9 cellular contexts compared by ENCODE assay signal in the genomic region with DNA sequence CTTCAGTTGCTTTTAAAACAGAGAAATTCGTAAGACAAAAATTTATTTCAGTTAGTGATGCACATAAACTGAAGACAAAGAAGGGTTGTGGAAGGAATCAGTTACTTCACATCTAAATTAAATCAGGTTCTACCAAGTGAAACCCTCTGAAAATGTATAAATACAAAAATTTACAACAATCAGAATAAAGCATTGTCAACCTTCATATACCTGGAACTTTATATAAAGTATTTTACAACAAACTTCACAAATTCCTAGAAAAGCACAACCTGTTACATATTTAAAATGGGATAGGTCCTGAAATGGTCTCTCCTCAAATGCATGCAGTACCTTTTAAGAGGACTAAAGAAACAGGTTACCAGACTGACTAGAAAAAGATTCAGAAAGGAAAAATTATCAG. TPM values are rescaled to one million over a fixed set of nuclear protein-coding genes. Genes with fewer than 3 reads are reported as not detected.
DNase-seq lines count a peak whose midpoint lies in the region; ATAC-seq and TF ChIP-seq lines count a peak whose summit lies in the region.
"Had no signal": no experiment of that assay in that cellular context is flagged by ENCODE, and none has a peak within 500 bp of the region (broad histone marks: within the 10 kb centered on the region; RNA-seq: fewer than 3 reads in every experiment).

No MANE protein-coding gene starts in this region.

- no peak for DNase-seq in cardiac muscle cell (ENCODE audit: low read depth in 1 of 2, low spot score in 1 of 2)
- no peak for DNase-seq in Right ventricle myocardium inferior (ENCODE audit: missing footprints)
- no peak for DNase-seq in adrenal gland
- no peak for DNase-seq in memory B cell (ENCODE audit: low spot score in 2 of 2)
- no peak for DNase-seq in transverse colon
- DNase-seq in G401 (ENCODE audit: low spot score): no peak

- 9 to 25% (median 18%) methylated on average over 1 of the region's 1 CpG for WGBS in adrenal gland, 4 donors
- WGBS in transverse colon (ENCODE audit: low coverage in 1 of 2), 2 donors: 18 to 47% methylated on average over 1 of the region's 1 CpG

- no peaks in the 10 kb centered on the region for H3K9me3 ChIP-seq in cardiac muscle cell (ENCODE audit: low read depth)
- H3K9me3 ChIP-seq in adrenal gland (replicated peaks in 1 of 3): no peaks in the 10 kb centered on the region
- H3K9me3 ChIP-seq in transverse colon: no peaks in the 10 kb centered on the region

- H3K27me3 ChIP-seq in cardiac muscle cell (no peaks in the 10 kb centered on the region), adrenal gland (no peaks in the 10 kb centered on the region), transverse colon (no peaks in the 10 kb centered on the region)

- H3K4me3 ChIP-seq in cardiac muscle cell: no peak overlapping the region
- H3K4me3 ChIP-seq in adrenal gland: peak overlapping the region in 1 of 4 donors; percentile 45
- no peak overlapping the region for H3K4me3 ChIP-seq in transverse colon

- TF ChIP-seq POLR2A in adrenal gland (IDR thresholded peaks at IDR 0.05) (no peak), transverse colon (IDR thresholded peaks at IDR 0.05) (no peak)

- no peak for ATAC-seq in Right ventricle myocardium inferior
- no peak for ATAC-seq in memory B cell (ENCODE audit: low read depth)
- ATAC-seq in GM21360 (IDR thresholded peaks at IDR 0.05; ENCODE audit: unreplicated experiment): no peak
- no peak for ATAC-seq in HG03097 (IDR thresholded peaks at IDR 0.05; ENCODE audit: low FRiP score, unreplicated experiment)

- peaks cover 24% of the 10 kb centered on the region for H3K36me3 Mint-ChIP-seq in memory B cell

- no peak for TF ChIP-seq EP300 in transverse colon (IDR thresholded peaks at IDR 0.05; ENCODE audit: low read depth)

- H3K27ac Mint-ChIP-seq in memory B cell: peak overlapping the region; percentile 86

- intact Hi-C loops in Right ventricle myocardium inferior (cut with DNase I): no loop called here
- intact Hi-C loops in adrenal gland (cut with DNase I): no loop called here
- intact Hi-C loops in transverse colon (cut with DNase I; ENCODE audit: low total_unique reads): no loop called here

- H3K36me3 ChIP-seq in cardiac muscle cell: no peaks in the 10 kb centered on the region
- H3K36me3 ChIP-seq in adrenal gland (replicated peaks in 1 of 2): peaks cover 0 to 11% of the 10 kb centered on the region in 2 donors
- H3K36me3 ChIP-seq in transverse colon: peaks cover 0 to 3% (median 0%) of the 10 kb centered on the region in 4 donors

- H3K4me1 Mint-ChIP-seq in memory B cell: peaks cover 13% of the 10 kb centered on the region

- no peak for TF ChIP-seq CTCF in cardiac muscle cell (IDR thresholded peaks at IDR 0.05; ENCODE audit: low read depth, low read length)
- no peak for TF ChIP-seq CTCF in adrenal gland (IDR thresholded peaks at IDR 0.05)
- no peak for TF ChIP-seq CTCF in transverse colon (IDR thresholded peaks at IDR 0.05)

- H3K27ac ChIP-seq in cardiac muscle cell: peak overlapping the region; percentile 84
- peak overlapping the region in 4 of 5 donors; percentile 22 to 76 (median 72) for H3K27ac ChIP-seq in adrenal gland
- H3K27ac ChIP-seq in transverse colon: peak overlapping the region; percentile 78 to 86 (median 82)

- in situ Hi-C loops in transverse colon (cut with MboI; ENCODE audit: low pct_ligation_motif_present in 1 of 4, low pct_unique_long_range_greater_than_20kb in 1 of 4, low sequenced_read_pairs in 3 of 4): no loop called here
- in situ Hi-C loops in G401 (cut with HindIII; ENCODE audit: low sequenced_read_pairs): no loop called here

- H3K4me1 ChIP-seq in cardiac muscle cell (ENCODE audit: low read depth): peaks cover 23% of the 10 kb centered on the region
- H3K4me1 ChIP-seq in adrenal gland (replicated peaks in 1 of 2): peaks cover 34 to 60% of the 10 kb centered on the region in 2 donors
- H3K4me1 ChIP-seq in transverse colon: peaks cover 15 to 62% (median 28%) of the 10 kb centered on the region in 4 donors

- no peak overlapping the region for H3K4me3 Mint-ChIP-seq in memory B cell

- H3K27me3 Mint-ChIP-seq in memory B cell: no peaks in the 10 kb centered on the region

- H3K9me3 Mint-ChIP-seq in memory B cell: no peaks in the 10 kb centered on the region
- H3K9me3 Mint-ChIP-seq: CD14-positive monocyte had no signal

RNA-seq across cellular contexts. Expression of a gene that starts 26.9 kb away (rescaled TPM):
- total RNA-seq in cardiac muscle cell (13.9 and 23.6 TPM in 2 replicates), Right ventricle myocardium inferior (21.7 TPM), adrenal gland (10 to 100 TPM; 26.0 to 87.3 (median 43.2) TPM), transverse colon (100 to 1,000 TPM in 1 of 4 donors, 10 to 100 TPM in 3; 41.0 to 149 (median 84.5) TPM)
- polyA plus RNA-seq in cardiac muscle cell (10.8 and 19.9 TPM in 2 replicates), adrenal gland (100 to 1,000 TPM in 1 of 3 donors, 10 to 100 TPM in 2; 62.5 to 128 (median 87.8) TPM)
- 5.8 and 10.0 TPM in 2 replicates for total RNA-seq in G401 (2014; rRNA removed; shearing (Covaris generic))
